Comparison of ENCODE assay signal across 9 cellular contexts in genomic region chr2:113536573-113536972, GRCh38. TPM values are rescaled to one million over a fixed set of nuclear protein-coding genes. Genes with fewer than 3 reads are reported as not detected.
DNase-seq lines count a peak whose midpoint lies in the region; ATAC-seq and TF ChIP-seq lines count a peak whose summit lies in the region.
"Not testable (repeated sequence)": the region's sequence is repeated elsewhere in the genome, so short reads cannot be mapped to it uniquely, and the experiment has no call there.
"Had no signal": no experiment of that assay in that cellular context is flagged by ENCODE, and none has a peak within 500 bp of the region (broad histone marks: within the 10 kb centered on the region; RNA-seq: fewer than 3 reads in every experiment).

No MANE protein-coding gene starts in this region.

- H4K20me1 ChIP-seq in IMR-90 (ENCODE audit: insufficient read depth, low read length); PC-3 (ENCODE audit: low read length): not testable (repeated sequence)

- H2AK5ac ChIP-seq in IMR-90 (ENCODE audit: low read depth, low read length), result not testable (repeated sequence)

- H2AK9ac ChIP-seq in IMR-90 (replicated peaks; ENCODE audit: low read depth, low read length, poor library complexity), result not testable (repeated sequence)

- H3K4me3 ChIP-seq in IMR-90 (ENCODE audit: insufficient read depth, low read depth, low read length); PC-3 (ENCODE audit: low read length); lower lobe of right lung; psoas muscle: not testable (repeated sequence)

- not testable (repeated sequence) for H3K27ac ChIP-seq in IMR-90 (ENCODE audit: insufficient read depth, low read length); PC-3 (ENCODE audit: low read length); foreskin keratinocyte; lower lobe of right lung; psoas muscle

- not testable (repeated sequence) for H3K9me3 ChIP-seq in IMR-90 (ENCODE audit: control insufficient read depth, insufficient read depth, low read length); PC-3 (ENCODE audit: low read length); lower lobe of right lung; psoas muscle

- H3K4me2 ChIP-seq in IMR-90 (ENCODE audit: low read depth, low read length); PC-3 (ENCODE audit: low read length): not testable (repeated sequence)

- H3K4me1 ChIP-seq in IMR-90 (ENCODE audit: control insufficient read depth, insufficient read depth, low read length); PC-3 (ENCODE audit: insufficient read depth, low read length); foreskin keratinocyte; lower lobe of right lung; psoas muscle: not testable (repeated sequence)

- not testable (repeated sequence) for H4K5ac ChIP-seq in IMR-90 (ENCODE audit: low read depth, low read length)

- in situ Hi-C loops in IMR-90 (cut with MboI; ENCODE audit: low sequenced_read_pairs), result not testable (repeated sequence)

- CTCF ChIA-PET in IMR-90 (lab: Yijun Ruan, JAX); PC-3 (lab: Charles Lee): not testable (repeated sequence)

- H3K27me3 ChIP-seq in IMR-90 (ENCODE audit: control insufficient read depth, insufficient read depth, low read length); PC-3 (ENCODE audit: low read length); foreskin keratinocyte; lower lobe of right lung (ENCODE audit: low read depth); psoas muscle (ENCODE audit: insufficient read depth in 3 of 3, low read length in 2 of 3): not testable (repeated sequence)

- H2BK15ac ChIP-seq in IMR-90 (ENCODE audit: low read depth, low read length), result peak overlapping the region; percentile 74; the same call in 1 of the 3 replicates

- not testable (repeated sequence) for H3F3A ChIP-seq in PC-3 (ENCODE audit: low read length, unreplicated experiment)

- TF ChIP-seq RAD21 in IMR-90 (IDR thresholded peaks at IDR 0.05; ENCODE audit: low read length), result not testable (repeated sequence)

- not testable (repeated sequence) for H3K79me2 ChIP-seq in PC-3 (ENCODE audit: low read length)

- H2BK20ac ChIP-seq in IMR-90 (ENCODE audit: low read depth, low read length), result 0 out of 2 replicates have a peak overlapping the region, but pooled peaks have one; percentile 45

- not testable (repeated sequence) for H3K9ac ChIP-seq in IMR-90 (ENCODE audit: low read depth, low read length); PC-3 (ENCODE audit: low read length)

- H3K4ac ChIP-seq in IMR-90 (ENCODE audit: low read depth, low read length), result not testable (repeated sequence)

- H3K56ac ChIP-seq in IMR-90 (ENCODE audit: extremely low read depth, insufficient read depth, low read length), result not testable (repeated sequence)

- H4K8ac ChIP-seq in IMR-90 (ENCODE audit: low read depth in 2 of 2, low read length in 2 of 2), result peak overlapping the region in 1 of 2 experiments; percentile 60; a peak in 1 of 4 replicates

- not testable (repeated sequence) for TF ChIP-seq CTCF in IMR-90 (conservative IDR thresholded peaks at IDR 0.05; ENCODE audit: low read depth, low read length); PC-3 (conservative IDR thresholded peaks at IDR 0.05; ENCODE audit: low read depth, low read length); foreskin keratinocyte (conservative IDR thresholded peaks at IDR 0.05); lower lobe of right lung (IDR thresholded peaks at IDR 0.05); psoas muscle (IDR thresholded peaks at IDR 0.05)

- not testable (repeated sequence) for H3K36me3 ChIP-seq in IMR-90 (ENCODE audit: control insufficient read depth, insufficient read depth, low read length); PC-3 (ENCODE audit: low read depth, low read length); lower lobe of right lung; psoas muscle (ENCODE audit: insufficient read depth in 1 of 2, low read depth in 1 of 2)

- dilution Hi-C loops in IMR-90 (cut with HindIII; ENCODE audit: low sequenced_read_pairs, unreplicated experiment), result not testable (repeated sequence)

- DNase-seq in IMR-90, PC-3, foreskin keratinocyte, left ventricle myocardium superior, lower lobe of right lung, psoas muscle: not testable (repeated sequence)

- TF ChIP-seq POLR2A in IMR-90 (IDR thresholded peaks at IDR 0.05; ENCODE audit: low read depth, low read length), result not testable (repeated sequence)

- not testable (repeated sequence) for H3K9me1 ChIP-seq in IMR-90 (ENCODE audit: insufficient read depth, low read length)

- H2BK120ac ChIP-seq in IMR-90 (ENCODE audit: low read depth, low read length), result not testable (repeated sequence)

- not testable (repeated sequence) for BruUV-seq in IMR-90 (replicated peaks; lab: Mats Ljungman, UMichigan); PC-3 (replicated peaks; lab: Mats Ljungman, UMichigan)

- H2BK5ac ChIP-seq in IMR-90 (ENCODE audit: low read depth, low read length, poor library complexity, severe bottlenecking), result peak overlapping the region; percentile 46

- not testable (repeated sequence) for H3K9me2 ChIP-seq in PC-3 (replicated peaks; ENCODE audit: low read length)

- H3K79me1 ChIP-seq in IMR-90 (ENCODE audit: low read depth in 1 of 2, low read length in 2 of 2), result not testable (repeated sequence)

- ATAC-seq in IMR-90 (ENCODE audit: low read depth) (0 out of 2 replicates have a peak, but pooled peaks have one; percentile 7), PC-3 (peak; percentile 10), foreskin keratinocyte (peak; percentile 43), left ventricle myocardium superior (peak; percentile 21), lower lobe of right lung (peak; percentile 77 to 84), psoas muscle (peak in 3 of 4 donors; percentile 47 to 55 (median 52))

- not testable (repeated sequence) for H2AFZ ChIP-seq in IMR-90 (replicated peaks; ENCODE audit: low read length, poor library complexity); PC-3 (ENCODE audit: low read length)

- H3K14ac ChIP-seq in IMR-90 (replicated peaks; ENCODE audit: low read depth, low read length), result not testable (repeated sequence)

- peak overlapping the region; percentile 78; the same call in 1 of the 2 replicates for H3K18ac ChIP-seq in IMR-90 (ENCODE audit: low read depth, low read length)

- no CpG with 5 or more reads among the region's 6 CpGs for WGBS in IMR-90 (ENCODE audit: extremely low coverage in 2 of 2, insufficient read length in 1 of 2), 2 experiments
- 46 to 69% (median 68%) methylated on average over 6 of the region's 6 CpGs for WGBS in psoas muscle, 3 donors

- intact Hi-C loops in IMR-90 (cut with micrococcal nuclease); PC-3 (cut with micrococcal nuclease); left ventricle myocardium superior (cut with micrococcal nuclease); lower lobe of right lung (cut with DNase I); psoas muscle (cut with DNase I): not testable (repeated sequence)

- not testable (repeated sequence) for H3K23ac ChIP-seq in IMR-90 (ENCODE audit: low read depth, low read length)

- not testable (repeated sequence) for H4K91ac ChIP-seq in IMR-90 (ENCODE audit: insufficient read depth, low read depth, low read length)

- POLR2A ChIA-PET in IMR-90 (lab: Charles Lee; ENCODE audit: unreplicated experiment); PC-3 (lab: Charles Lee; ENCODE audit: unreplicated experiment): not testable (repeated sequence)

RNA-seq across cellular contexts. Expression of gene FOXD4L1, which starts 38.1 kb away (rescaled TPM):
- total RNA-seq in IMR-90 (2012; rRNA removed), result not detected in 2 replicates
- polyA plus RNA-seq in IMR-90 (2012; rRNA removed), result not detected in 2 replicates
- polyA plus RNA-seq in IMR-90 (2012; cell fraction: cytosol; rRNA removed), result not detected in 2 replicates
- 0.10 and 0.22 TPM in 2 replicates for polyA plus RNA-seq in IMR-90 (2012; cell fraction: nucleus; rRNA removed; ENCODE audit: low replicate concordance)
- total RNA-seq in PC-3 (2014; rRNA removed), result 0.33 TPM in 1 of 2 replicates, not detected in the other
- 0.03 and 0.11 TPM in 2 replicates for total RNA-seq in foreskin keratinocyte
- polyA plus RNA-seq in foreskin keratinocyte, result 0.02 TPM in 2 replicates
- total RNA-seq in left ventricle myocardium superior, result not detected
- total RNA-seq in lower lobe of right lung, result 0.62 TPM
- under 1 TPM in 3 of 4 donors, not detected in 1; 0.15 to 0.21 (median 0.18) TPM for total RNA-seq in psoas muscle
- polyA plus RNA-seq in psoas muscle, result under 1 TPM; 0.14 to 0.19 (median 0.15) TPM
- total RNA-seq: A172; CD4-positive, alpha-beta T cell; CD8-positive, alpha-beta T cell had no signal

Comparison
In these comparisons a context has a peak if more than half of its experiments do, and no peak if none do; other contexts are left out.
1. ATAC-seq: peak in every context shown above with its lines; median percentile 80 in lower lobe of right lung; 52 in psoas muscle; 43 in foreskin keratinocyte; 21 in left ventricle myocardium superior; 10 in PC-3; 7 in IMR-90.